Comparison of ENCODE assay signal across 8 cellular contexts in genomic region chr6:26216886-26217713, GRCh38.
DNase-seq lines count a peak whose midpoint lies in the region; ATAC-seq and TF ChIP-seq lines count a peak whose summit lies in the region.

No MANE protein-coding gene starts in this region.

- WGBS in lower leg skin, 2 donors: 1% methylated on average over 32 to 39 of the region's 44 CpGs

- peaks cover 38% of the 10 kb centered on the region for H3K4me1 Mint-ChIP-seq in WTC11

- no peaks in the 10 kb centered on the region for H3K36me3 Mint-ChIP-seq in WTC11

- no peaks in the 10 kb centered on the region for H3K9me3 Mint-ChIP-seq in WTC11

- H3K27me3 Mint-ChIP-seq in WTC11 (ENCODE audit: low read depth): no peaks in the 10 kb centered on the region

- POLR2A ChIA-PET in WTC11 (lab: Charles Lee): interaction anchor here (0.5 to 7.0 kb wide), 48 partner anchors 9 to 1676 kb away, joined by 3 to 383 read pairs (median 15); a partner anchor contains a TSS

- no peak overlapping the region for H3K27ac Mint-ChIP-seq in WTC11

- ATAC-seq in GM21619 (IDR thresholded peaks at IDR 0.05; ENCODE audit: unreplicated experiment): peak; percentile 39
- peak; percentile 40 for ATAC-seq in WTC11
- no peak for ATAC-seq in HG02938 (IDR thresholded peaks at IDR 0.05; ENCODE audit: unreplicated experiment)

- no peak for TF ChIP-seq POLR2A in lower leg skin (IDR thresholded peaks at IDR 0.05)

- DNase-seq in DMS 273 (lab: John Stamatoyannopoulos, UW; ENCODE audit: unreplicated experiment) (peak; percentile 95), NCI-H1417 (lab: John Stamatoyannopoulos, UW) (peak; percentile 91 to 98 (median 93)), WTC11 (ENCODE audit: low spot score) (peak; percentile 91), cerebellum (ENCODE audit: low spot score) (peak; percentile 71), lower leg skin (ENCODE audit: low spot score in 2 of 2) (peak; percentile 80 to 95)
- peak; percentile 50 for DNase-seq in stimulated activated CD8-positive, alpha-beta memory T cell treated with anti-CD3 and anti-CD28 coated beads, Interleukin-15, amount 100 ng/mL, for 1 hour (ENCODE audit: low read depth)

- no peak overlapping the region for H3K4me3 Mint-ChIP-seq in WTC11

- peak overlapping the region; percentile 45 for H3K4me3 ChIP-seq in lower leg skin (ENCODE audit: low read depth, poor library complexity, severe bottlenecking)

- CTCF ChIA-PET in WTC11 (lab: Charles Lee): interaction anchor here (0.8 to 1.0 kb wide), 2 partner anchors 17 to 53 kb away, joined by 3 read pairs; a partner anchor contains a TSS

- intact Hi-C loops in lower leg skin (cut with DNase I; ENCODE audit: low total_unique reads): no loop called here

- TF ChIP-seq CTCF in WTC11 (IDR thresholded peaks at IDR 0.05) (no peak), lower leg skin (IDR thresholded peaks at IDR 0.05) (peak in 1 of 3 donors; percentile 54)

TF ChIP-seq in WTC11, 78 proteins besides CTCF, POLR2A, EP300 and RAD21 (continues in another document):
- TF ChIP-seq NR3C1 (CRISPR knock-in tag; conservative IDR thresholded peaks at IDR 0.05; ENCODE audit: low read depth) (no peak), GTF2I (CRISPR knock-in tag; conservative IDR thresholded peaks at IDR 0.05) (no peak), GABPB1 (CRISPR knock-in tag; IDR thresholded peaks at IDR 0.05) (peak; percentile 72), SOX15 (CRISPR knock-in tag; IDR thresholded peaks at IDR 0.05) (no peak), MYBL2 (CRISPR knock-in tag; IDR thresholded peaks at IDR 0.05) (0 out of 2 replicates have a peak, but pooled peaks have one; percentile 36), ZNF219 (CRISPR knock-in tag; IDR thresholded peaks at IDR 0.05; ENCODE audit: borderline replicate concordance) (no peak), NFYB (CRISPR knock-in tag; conservative IDR thresholded peaks at IDR 0.05; ENCODE audit: low read depth) (peak; percentile 7; the same call in 1 of the 2 replicates), ATF6 (CRISPR knock-in tag; IDR thresholded peaks at IDR 0.05) (no peak), ZNF532 (CRISPR knock-in tag; IDR thresholded peaks at IDR 0.05; ENCODE audit: borderline replicate concordance) (0 out of 2 replicates have a peak, but pooled peaks have one; percentile 80), ZNF317 (CRISPR knock-in tag; IDR thresholded peaks at IDR 0.05; ENCODE audit: borderline replicate concordance, low read depth) (peak; percentile 44; the same call in 1 of the 2 replicates), ATF1 (CRISPR knock-in tag; IDR thresholded peaks at IDR 0.05) (no peak), EMX1 (CRISPR knock-in tag; IDR thresholded peaks at IDR 0.05) (no peak; the same call in 1 of the 2 replicates), CBFB (CRISPR knock-in tag; IDR thresholded peaks at IDR 0.05; ENCODE audit: low read depth) (no peak)
- TF ChIP-seq, protein P1, sequence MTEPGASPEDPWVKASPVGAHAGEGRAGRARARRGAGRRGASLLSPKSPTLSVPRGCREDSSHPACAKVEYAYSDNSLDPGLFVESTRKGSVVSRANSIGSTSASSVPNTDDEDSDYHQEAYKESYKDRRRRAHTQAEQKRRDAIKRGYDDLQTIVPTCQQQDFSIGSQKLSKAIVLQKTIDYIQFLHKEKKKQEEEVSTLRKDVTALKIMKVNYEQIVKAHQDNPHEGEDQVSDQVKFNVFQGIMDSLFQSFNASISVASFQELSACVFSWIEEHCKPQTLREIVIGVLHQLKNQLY (CRISPR knock-in tag; IDR thresholded peaks at IDR 0.05): no peak
- TF ChIP-seq, protein P2, sequence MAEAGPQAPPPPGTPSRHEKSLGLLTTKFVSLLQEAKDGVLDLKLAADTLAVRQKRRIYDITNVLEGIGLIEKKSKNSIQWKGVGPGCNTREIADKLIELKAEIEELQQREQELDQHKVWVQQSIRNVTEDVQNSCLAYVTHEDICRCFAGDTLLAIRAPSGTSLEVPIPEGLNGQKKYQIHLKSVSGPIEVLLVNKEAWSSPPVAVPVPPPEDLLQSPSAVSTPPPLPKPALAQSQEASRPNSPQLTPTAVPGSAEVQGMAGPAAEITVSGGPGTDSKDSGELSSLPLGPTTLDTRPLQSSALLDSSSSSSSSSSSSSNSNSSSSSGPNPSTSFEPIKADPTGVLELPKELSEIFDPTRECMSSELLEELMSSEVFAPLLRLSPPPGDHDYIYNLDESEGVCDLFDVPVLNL (CRISPR knock-in tag; IDR thresholded peaks at IDR 0.05; ENCODE audit: borderline replicate concordance, low read depth): 0 out of 2 replicates have a peak, but pooled peaks have one; percentile 15
- TF ChIP-seq, protein P3, sequence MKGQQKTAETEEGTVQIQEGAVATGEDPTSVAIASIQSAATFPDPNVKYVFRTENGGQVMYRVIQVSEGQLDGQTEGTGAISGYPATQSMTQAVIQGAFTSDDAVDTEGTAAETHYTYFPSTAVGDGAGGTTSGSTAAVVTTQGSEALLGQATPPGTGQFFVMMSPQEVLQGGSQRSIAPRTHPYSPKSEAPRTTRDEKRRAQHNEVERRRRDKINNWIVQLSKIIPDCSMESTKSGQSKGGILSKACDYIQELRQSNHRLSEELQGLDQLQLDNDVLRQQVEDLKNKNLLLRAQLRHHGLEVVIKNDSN (CRISPR knock-in tag; IDR thresholded peaks at IDR 0.05): peak; percentile 71
- TF ChIP-seq, protein P4, sequence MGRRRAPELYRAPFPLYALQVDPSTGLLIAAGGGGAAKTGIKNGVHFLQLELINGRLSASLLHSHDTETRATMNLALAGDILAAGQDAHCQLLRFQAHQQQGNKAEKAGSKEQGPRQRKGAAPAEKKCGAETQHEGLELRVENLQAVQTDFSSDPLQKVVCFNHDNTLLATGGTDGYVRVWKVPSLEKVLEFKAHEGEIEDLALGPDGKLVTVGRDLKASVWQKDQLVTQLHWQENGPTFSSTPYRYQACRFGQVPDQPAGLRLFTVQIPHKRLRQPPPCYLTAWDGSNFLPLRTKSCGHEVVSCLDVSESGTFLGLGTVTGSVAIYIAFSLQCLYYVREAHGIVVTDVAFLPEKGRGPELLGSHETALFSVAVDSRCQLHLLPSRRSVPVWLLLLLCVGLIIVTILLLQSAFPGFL (CRISPR knock-in tag; IDR thresholded peaks at IDR 0.05; ENCODE audit: borderline replicate concordance): no peak; the same call in 1 of the 2 replicates
